ENCODE assay signal across 2 cellular contexts in the genomic region with DNA sequence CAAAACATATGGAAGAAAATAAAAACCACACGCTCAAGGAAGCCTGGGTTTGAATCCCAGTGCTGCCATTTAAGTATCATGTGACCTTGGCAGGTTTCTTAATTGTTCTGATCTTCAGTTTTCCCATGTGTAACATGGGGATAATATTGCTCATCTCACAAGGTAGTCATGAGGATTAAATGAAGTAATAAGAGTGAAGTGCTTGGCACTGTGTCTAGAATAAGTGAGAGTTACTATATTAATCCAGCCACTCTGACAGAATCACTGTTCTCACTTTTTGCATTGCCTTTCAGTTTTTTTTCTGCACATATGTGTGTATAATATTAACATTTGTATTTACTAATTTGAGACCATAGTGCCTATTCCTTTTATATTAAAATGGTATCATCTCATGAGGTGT.
TF ChIP-seq lines count a peak whose summit lies in the region.

No MANE protein-coding gene starts in this region.

TF ChIP-seq in HEK293, 187 proteins besides CTCF, POLR2A, EP300 and RAD21:
- TF ChIP-seq ZNF133 (tag by site-specific recombination; IDR thresholded peaks at IDR 0.05) (no peak), PRDM1 (tag by site-specific recombination; IDR thresholded peaks at IDR 0.05) (peak; percentile 55)

TF ChIP-seq in K562, 482 proteins besides CTCF, POLR2A, EP300 and RAD21:
- TF ChIP-seq TFE3 (CRISPR knock-in tag; IDR thresholded peaks at IDR 0.05) (peak; percentile 40), JUND (IDR thresholded peaks at IDR 0.05; ENCODE audit: borderline replicate concordance, low read depth, low read length) (no peak), JUND (tag; IDR thresholded peaks at IDR 0.05; ENCODE audit: borderline replicate concordance, low read depth, low read length) (no peak), ZNF778 (CRISPR knock-in tag; IDR thresholded peaks at IDR 0.05) (no peak)
TF ChIP-seq in K562: peak in this region for 1.
